ENCODE assay signal across 11 cellular contexts in the genomic region with DNA sequence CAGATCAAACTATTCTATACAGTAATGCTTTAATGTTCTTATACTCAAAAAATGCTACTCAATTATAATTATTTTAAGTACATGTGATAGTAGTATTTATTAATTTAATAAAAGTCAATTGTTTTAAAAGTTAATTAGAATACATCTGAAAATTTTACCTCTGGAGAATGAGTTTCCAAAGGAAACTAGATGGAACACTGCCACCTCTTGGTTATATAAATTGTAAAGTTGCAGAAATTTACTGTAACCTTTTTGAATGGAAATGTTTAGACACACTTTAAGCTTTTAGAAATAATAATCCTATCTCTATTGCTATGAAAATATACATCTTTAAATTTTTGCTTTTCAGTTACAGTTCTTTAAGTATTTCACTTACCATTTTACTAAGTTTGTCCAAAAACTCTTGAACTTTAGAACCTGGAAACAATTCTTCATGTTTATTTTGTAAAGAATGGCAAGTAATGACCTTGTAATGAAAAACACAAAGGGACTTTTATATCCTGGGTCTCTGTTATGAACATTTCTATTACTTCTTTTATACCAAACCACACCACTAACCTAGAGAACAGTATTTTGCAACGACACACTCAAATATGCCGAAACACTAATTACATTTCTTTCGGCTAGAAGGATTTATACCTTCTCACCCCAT. TPM values are rescaled to one million over a fixed set of nuclear protein-coding genes. Genes with fewer than 3 reads are reported as not detected.
DNase-seq lines count a peak whose midpoint lies in the region; ATAC-seq and TF ChIP-seq lines count a peak whose summit lies in the region.
"Had no signal": no experiment of that assay in that cellular context is flagged by ENCODE, and none has a peak within 500 bp of the region (broad histone marks: within the 10 kb centered on the region; RNA-seq: fewer than 3 reads in every experiment).

No MANE protein-coding gene starts in this region.

- no peak overlapping the region for H3K27ac ChIP-seq in spleen
- H3K27ac ChIP-seq in naive thymus-derived CD4-positive, alpha-beta T cell (ENCODE audit: low read depth, low read length), result no peak overlapping the region

- peak overlapping the region in 2 of 3 experiments; percentile 27 to 47 for H3K27ac Mint-ChIP-seq in nephron
- H3K27ac Mint-ChIP-seq in naive thymus-derived CD4-positive, alpha-beta T cell, result no peak overlapping the region
- H3K27ac Mint-ChIP-seq: activated CD4-positive, alpha-beta T cell treated with anti-CD3 and anti-CD28 coated beads, Interleukin-2, amount 10 ng/mL, durations not matched to agents 24 days and 14 days had no signal

- peaks cover 4% of the 10 kb centered on the region for H3K9me3 Mint-ChIP-seq in nephron
- H3K9me3 Mint-ChIP-seq in naive thymus-derived CD4-positive, alpha-beta T cell, result peaks cover 0 to 10% (median 0%) of the 10 kb centered on the region in 11 donors
- H3K9me3 Mint-ChIP-seq: activated CD4-positive, alpha-beta T cell treated with anti-CD3 and anti-CD28 coated beads, Interleukin-2, amount 10 ng/mL, durations not matched to agents 24 days and 14 days had no signal

- no peak for TF ChIP-seq POLR2A in spleen (IDR thresholded peaks at IDR 0.05)

- no peak for ATAC-seq in naive thymus-derived CD4-positive, alpha-beta T cell
- ATAC-seq: gastrocnemius medialis had no signal

- POLR2A ChIA-PET in naive thymus-derived CD4-positive, alpha-beta T cell (lab: Charles Lee), result no interaction called here

- H3K27me3 ChIP-seq in spleen (replicated peaks in 1 of 7), result no peaks in the 10 kb centered on the region
- H3K27me3 ChIP-seq in naive thymus-derived CD4-positive, alpha-beta T cell (ENCODE audit: control insufficient read depth in 2 of 2, insufficient read depth in 2 of 2, low read length in 2 of 2), result no peaks in the 10 kb centered on the region
- H3K27me3 ChIP-seq: gastrocnemius medialis had no signal

- no peak overlapping the region for H3K4me3 ChIP-seq in cardiac fibroblast (replicated peaks in 1 of 2; ENCODE audit: low read depth in 2 of 2, low read length in 2 of 2)
- no peak overlapping the region for H3K4me3 ChIP-seq in spleen
- no peak overlapping the region for H3K4me3 ChIP-seq in naive thymus-derived CD4-positive, alpha-beta T cell (ENCODE audit: low read length)
- H3K4me3 ChIP-seq: gastrocnemius medialis had no signal

- no peaks in the 10 kb centered on the region for H3K36me3 Mint-ChIP-seq in nephron (ENCODE audit: low read depth)
- H3K36me3 Mint-ChIP-seq in naive thymus-derived CD4-positive, alpha-beta T cell, result no peaks in the 10 kb centered on the region

- no peaks in the 10 kb centered on the region for H3K4me1 Mint-ChIP-seq in nephron
- no peaks in the 10 kb centered on the region for H3K4me1 Mint-ChIP-seq in naive thymus-derived CD4-positive, alpha-beta T cell
- H3K4me1 Mint-ChIP-seq: activated CD4-positive, alpha-beta T cell treated with anti-CD3 and anti-CD28 coated beads, Interleukin-2, amount 10 ng/mL, durations not matched to agents 24 days and 14 days had no signal

- WGBS in spleen, 5 donors, result 82 to 91% (median 89%) methylated on average over 3 of the region's 3 CpGs

- TF ChIP-seq CTCF in cardiac fibroblast (IDR thresholded peaks at IDR 0.05; ENCODE audit: low read depth, low read length) (peak; percentile 28), nephron (IDR thresholded peaks at IDR 0.05; ENCODE audit: unreplicated experiment in 3 of 3) (peak; percentile 57 to 75 (median 60)), spleen (IDR thresholded peaks at IDR 0.05 in 8 of 11, conservative IDR thresholded peaks at IDR 0.05 in 3 of 11) (no peak)

- CTCF ChIA-PET in naive thymus-derived CD4-positive, alpha-beta T cell (lab: Charles Lee), result no interaction called here

- H3K27me3 Mint-ChIP-seq in nephron (ENCODE audit: low read depth), result no peaks in the 10 kb centered on the region
- H3K27me3 Mint-ChIP-seq in naive thymus-derived CD4-positive, alpha-beta T cell, result no peaks in the 10 kb centered on the region

- H3K9me3 ChIP-seq in spleen, result no peaks in the 10 kb centered on the region
- H3K9me3 ChIP-seq in naive thymus-derived CD4-positive, alpha-beta T cell (ENCODE audit: control insufficient read depth in 2 of 3, low read length in 3 of 3), result no peaks in the 10 kb centered on the region
- H3K9me3 ChIP-seq: gastrocnemius medialis had no signal

- DNase-seq in EH (ENCODE audit: low read depth), result peak; percentile 20
- DNase-seq in LoVo (ENCODE audit: low spot score), result peak; percentile 26
- DNase-seq in cardiac fibroblast (ENCODE audit: low read depth in 2 of 2), result peak; percentile 32 to 48
- DNase-seq in epidermal melanocyte (ENCODE audit: insufficient read length, low spot score), result no peak
- DNase-seq in spleen, result no peak
- no peak for DNase-seq in naive thymus-derived CD4-positive, alpha-beta T cell
- DNase-seq in cortex of kidney (lab: John Stamatoyannopoulos, UW), result no peak
- DNase-seq: activated CD4-positive, alpha-beta T cell treated with anti-CD3 and anti-CD28 coated beads, Interleukin-2, amount 10 ng/mL, durations not matched to agents 24 days and 14 days; gastrocnemius medialis; stimulated activated CD4-positive, alpha-beta T cell treated with anti-CD3 and anti-CD28 coated beads, Interleukin-1b, Interleukin-23, amount 100 ng/mL, for 48 hours had no signal

- intact Hi-C loops in spleen (cut with DNase I; ENCODE audit: low total_unique reads), result no loop called here
- intact Hi-C loops in naive thymus-derived CD4-positive, alpha-beta T cell (cut with micrococcal nuclease), result loop anchor here in 1 of 2 donors (5.0 kb wide), 2 partner anchors 439 to 609 kb away; no protein-coding TSS in a partner anchor

- H3K36me3 ChIP-seq in spleen, result no peaks in the 10 kb centered on the region
- no peaks in the 10 kb centered on the region for H3K36me3 ChIP-seq in naive thymus-derived CD4-positive, alpha-beta T cell (ENCODE audit: control insufficient read depth in 2 of 3, insufficient read depth in 3 of 3, low read length in 3 of 3)
- H3K36me3 ChIP-seq: gastrocnemius medialis had no signal

- no peaks in the 10 kb centered on the region for H3K4me1 ChIP-seq in spleen
- H3K4me1 ChIP-seq in naive thymus-derived CD4-positive, alpha-beta T cell (ENCODE audit: control insufficient read depth in 2 of 2, insufficient read depth in 2 of 2, low read length in 2 of 2), result no peaks in the 10 kb centered on the region
- H3K4me1 ChIP-seq: gastrocnemius medialis had no signal

- no peak overlapping the region for H3K4me3 Mint-ChIP-seq in nephron
- no peak overlapping the region for H3K4me3 Mint-ChIP-seq in naive thymus-derived CD4-positive, alpha-beta T cell
- H3K4me3 Mint-ChIP-seq: activated CD4-positive, alpha-beta T cell treated with anti-CD3 and anti-CD28 coated beads, Interleukin-2, amount 10 ng/mL, durations not matched to agents 24 days and 14 days had no signal

RNA-seq across cellular contexts. Expression of a gene that starts 10.9 kb away (rescaled TPM):
- total RNA-seq in spleen, result not detected
- not detected for polyA plus RNA-seq in spleen
- total RNA-seq in naive thymus-derived CD4-positive, alpha-beta T cell, result not detected
- polyA plus RNA-seq in naive thymus-derived CD4-positive, alpha-beta T cell, result not detected
- total RNA-seq: activated CD4-positive, alpha-beta T cell treated with anti-CD3 and anti-CD28 coated beads, Interleukin-2, amount 10 ng/mL, durations not matched to agents 24 days and 14 days had no signal

Comparison
In these comparisons a context has a peak if more than half of its experiments do, and no peak if none do; other contexts are left out.
1. DNase-seq: peak in EH (single experiment), LoVo (single experiment) and cardiac fibroblast (2 of 2); none in epidermal melanocyte (single experiment), spleen (single experiment), naive thymus-derived CD4-positive, alpha-beta T cell (0 of 9) and cortex of kidney (single experiment).
2. CTCF ChIP-seq: peak in cardiac fibroblast (single experiment) and nephron (3 of 3); none in spleen (0 of 11).
3. H3K27ac Mint-ChIP-seq: peak in nephron (2 of 3); none in naive thymus-derived CD4-positive, alpha-beta T cell (0 of 9).